ENCODE assay signal across 8 cellular contexts in the genomic region with DNA sequence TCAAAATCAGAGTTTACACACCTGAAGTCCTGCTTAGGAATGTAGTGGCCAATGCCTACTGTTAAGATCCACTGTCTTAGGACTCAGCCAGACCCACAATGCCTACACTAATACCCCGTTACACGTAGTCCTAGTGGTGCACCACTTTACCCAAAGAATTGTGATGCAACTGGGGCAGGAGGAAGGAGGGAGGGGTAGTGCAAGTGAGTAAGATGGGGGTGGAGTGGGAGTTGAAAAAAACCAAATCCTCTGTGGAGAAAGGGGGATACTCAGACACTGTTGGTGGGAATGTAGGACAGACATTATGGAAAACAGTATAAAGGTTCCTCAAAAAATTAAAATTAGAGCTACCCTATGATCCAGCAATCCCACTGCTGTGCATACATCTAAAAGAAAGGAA. TPM values are rescaled to one million over a fixed set of nuclear protein-coding genes. Genes with fewer than 3 reads are reported as not detected.
"Had no signal": no experiment of that assay in that cellular context is flagged by ENCODE, and none has a peak within 500 bp of the region (broad histone marks: within the 10 kb centered on the region; RNA-seq: fewer than 3 reads in every experiment).

No MANE protein-coding gene starts in this region.

- H3K36me3 Mint-ChIP-seq: IgD-negative memory B cell had no signal

- H3K4me3 Mint-ChIP-seq: GM23338, H9, HFFc6, IgD-negative memory B cell had no signal

- H3K27ac Mint-ChIP-seq: GM23338, HFFc6, IgD-negative memory B cell had no signal

- H3K9me3 Mint-ChIP-seq: GM23338, H9, HFFc6, IgD-negative memory B cell had no signal

- H3K4me3 ChIP-seq: GM23338 had no signal

- H3K4me1 Mint-ChIP-seq: GM23338, IgD-negative memory B cell had no signal

- FAIRE-seq: H1, H54, HepG2 had no signal

- DNase-seq: H9, HCEC 1CT, HFFc6 had no signal

RNA-seq across cellular contexts. Expression of a gene that starts 19.5 kb away (rescaled TPM):
- total RNA-seq: HepG2 had no signal
